In the genomic region with DNA sequence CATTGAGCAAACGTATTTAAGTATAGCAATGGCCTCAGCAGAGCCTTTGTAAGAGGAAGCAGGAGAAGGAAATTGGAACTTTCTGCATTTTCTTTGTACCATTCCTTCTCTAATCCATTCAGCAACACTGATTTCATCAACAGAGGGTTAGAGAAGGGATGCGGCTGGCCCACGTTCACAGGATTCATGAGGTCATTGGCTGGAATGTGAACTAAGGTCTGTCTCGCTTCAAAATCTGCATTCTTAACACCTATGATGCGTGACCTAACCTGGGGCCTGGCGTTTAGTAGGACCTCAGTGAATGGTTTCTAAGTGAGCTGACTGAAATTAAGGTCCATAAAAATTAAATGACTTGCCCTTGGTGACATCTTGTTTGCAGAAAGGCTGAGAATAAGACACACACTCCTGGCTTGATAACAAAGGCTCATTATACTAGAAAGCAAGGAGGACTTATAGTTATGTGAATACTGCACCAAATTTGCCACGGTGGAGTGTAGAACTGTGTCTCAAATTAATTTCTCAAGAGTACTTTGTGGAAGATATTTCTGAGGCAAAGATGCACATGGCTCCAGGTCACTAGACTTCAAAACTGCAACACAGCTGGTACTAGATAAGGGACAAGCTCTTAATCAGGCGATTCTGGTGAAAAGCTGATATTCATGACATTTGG, we compare ENCODE assay signal across 18 cellular contexts. TPM values are rescaled to one million over a fixed set of nuclear protein-coding genes. Genes with fewer than 3 reads are reported as not detected.
A peak's percentile ranks its signal among the peaks of the same experiment; 100 is the strongest.
DNase-seq lines count a peak whose midpoint lies in the region; TF ChIP-seq lines count a peak whose summit lies in the region.
"Had no signal": no experiment of that assay in that cellular context is flagged by ENCODE, and none has a peak within 500 bp of the region (broad histone marks: within the 10 kb centered on the region; RNA-seq: fewer than 3 reads in every experiment).

No MANE protein-coding gene starts in this region.

- 57 to 74% (median 63%) methylated on average over 8 of the region's 8 CpGs for WGBS in adrenal gland, 4 donors

- H3K9me3 ChIP-seq in adrenal gland (replicated peaks in 1 of 3), result no peaks in the 10 kb centered on the region
- H3K9me3 ChIP-seq: esophagus muscularis mucosa, thyroid gland had no signal

- H3K4me1 Mint-ChIP-seq in immature natural killer cell, result peaks cover 40 to 49% of the 10 kb centered on the region in 2 donors

- TF ChIP-seq CTCF in epithelial cell of proximal tubule (conservative IDR thresholded peaks at IDR 0.05; ENCODE audit: low read depth, low read length) (no peak), adrenal gland (IDR thresholded peaks at IDR 0.05) (no peak)

- DNase-seq in Caki2 (ENCODE audit: low read depth) (peak; percentile 82), RPMI7951 (ENCODE audit: low read depth) (peak; percentile 50), epithelial cell of proximal tubule (ENCODE audit: low read depth) (peak; percentile 94), non-pigmented ciliary epithelial cell (ENCODE audit: low read depth) (peak; percentile 59), immature natural killer cell (no peak), adrenal gland (no peak), D341Med (ENCODE audit: low spot score) (no peak), SHP77 treated with DMSO at 0.1 percent for 48 hours (lab: John Stamatoyannopoulos, UW) (no peak)
- DNase-seq: activated naive CD8-positive, alpha-beta T cell treated with anti-CD3 and anti-CD28 coated beads, Interleukin-2, amount 10 ng/mL, durations not matched to agents 7 days and 5 days; activated T-cell treated with anti-CD3 and anti-CD28 coated beads, Interleukin-2, amount 50 U/mL, for 1 hour; naive thymus-derived CD8-positive, alpha-beta T cell; NCI-H82; retina; stimulated activated CD4-positive, alpha-beta T cell treated with anti-CD3 and anti-CD28 coated beads, Interleukin-2, amount 100 ng/mL, for 48 hours; stimulated activated CD8-positive, alpha-beta memory T cell treated with anti-CD3 and anti-CD28 coated beads, Interleukin-4, amount 100 ng/mL, for 48 hours; thyroid gland had no signal

- no peak overlapping the region for H3K27ac ChIP-seq in adrenal gland
- H3K27ac ChIP-seq: esophagus muscularis mucosa, thyroid gland had no signal

- no peaks in the 10 kb centered on the region for H3K9me3 Mint-ChIP-seq in immature natural killer cell

- peak overlapping the region in 2 of 6 donors; percentile 18 to 54 for H3K27ac Mint-ChIP-seq in immature natural killer cell
- H3K27ac Mint-ChIP-seq: activated naive CD8-positive, alpha-beta T cell treated with anti-CD3 and anti-CD28 coated beads, Interleukin-2, amount 10 ng/mL, durations not matched to agents 7 days and 5 days; naive thymus-derived CD8-positive, alpha-beta T cell had no signal

- intact Hi-C loops in adrenal gland (cut with DNase I), result no loop called here

- no peaks in the 10 kb centered on the region for H3K27me3 ChIP-seq in adrenal gland
- H3K27me3 ChIP-seq: esophagus muscularis mucosa, thyroid gland had no signal

- H3K4me3 Mint-ChIP-seq in immature natural killer cell, result peak overlapping the region in 1 of 5 donors; percentile 26
- H3K4me3 Mint-ChIP-seq: activated naive CD8-positive, alpha-beta T cell treated with anti-CD3 and anti-CD28 coated beads, Interleukin-2, amount 10 ng/mL, durations not matched to agents 7 days and 5 days; naive thymus-derived CD8-positive, alpha-beta T cell had no signal

- H3K27me3 Mint-ChIP-seq in immature natural killer cell (ENCODE audit: low read depth in 3 of 3), result peaks cover 0 to 7% (median 0%) of the 10 kb centered on the region in 3 donors

- no peaks in the 10 kb centered on the region for H3K36me3 ChIP-seq in adrenal gland (replicated peaks in 1 of 2)
- H3K36me3 ChIP-seq: esophagus muscularis mucosa, thyroid gland had no signal

- H3K36me3 Mint-ChIP-seq in immature natural killer cell, result peaks cover 0 to 6% (median 5%) of the 10 kb centered on the region in 3 donors
- H3K36me3 Mint-ChIP-seq: activated naive CD8-positive, alpha-beta T cell treated with anti-CD3 and anti-CD28 coated beads, Interleukin-2, amount 10 ng/mL, durations not matched to agents 7 days and 5 days had no signal

- in situ Hi-C loops in Caki2 (cut with HindIII; ENCODE audit: low pct_unique_long_range_greater_than_20kb, low sequenced_read_pairs), result no loop called here

- no peaks in the 10 kb centered on the region for H3K4me1 ChIP-seq in adrenal gland (replicated peaks in 1 of 2)
- H3K4me1 ChIP-seq: thyroid gland had no signal

- no peak for TF ChIP-seq POLR2A in adrenal gland (IDR thresholded peaks at IDR 0.05)

- no peak overlapping the region for H3K4me3 ChIP-seq in epithelial cell of proximal tubule (ENCODE audit: low read depth, low read length)
- no peak overlapping the region for H3K4me3 ChIP-seq in adrenal gland
- H3K4me3 ChIP-seq: esophagus muscularis mucosa, thyroid gland had no signal

RNA-seq across cellular contexts. Expression of a gene that starts 25.4 kb away (rescaled TPM):
- total RNA-seq in Caki2 (2014; rRNA removed; shearing (Covaris generic); ENCODE audit: low replicate concordance), result 2.8 TPM in 2 replicates
- total RNA-seq in RPMI7951 (2014; rRNA removed; shearing (Covaris generic)), result not detected in 2 replicates
- total RNA-seq in epithelial cell of proximal tubule (18.8 and 36.8 TPM in 2 replicates), adrenal gland (not detected)
- polyA plus RNA-seq in immature natural killer cell (under 1 TPM in 1 of 3 donors, not detected in 2; 0.53 TPM), adrenal gland (under 1 TPM in 1 of 3 donors, not detected in 2; 0.40 TPM)
- total RNA-seq: activated naive CD8-positive, alpha-beta T cell treated with anti-CD3 and anti-CD28 coated beads, Interleukin-2, amount 10 ng/mL, durations not matched to agents 7 days and 5 days; cerebellum; naive thymus-derived CD8-positive, alpha-beta T cell had no signal
- polyA plus RNA-seq: naive thymus-derived CD8-positive, alpha-beta T cell had no signal

RNA-seq across cellular contexts. Expression of a gene that starts 49.9 kb away (rescaled TPM):
- not detected in 2 replicates for total RNA-seq in Caki2 (2014; rRNA removed; shearing (Covaris generic); ENCODE audit: low replicate concordance)
- total RNA-seq in RPMI7951 (2014; rRNA removed; shearing (Covaris generic)), result 0.20 TPM in 1 of 2 replicates, not detected in the other
- 0.22 TPM in 1 of 2 replicates, not detected in the other for total RNA-seq in epithelial cell of proximal tubule
- polyA plus RNA-seq in immature natural killer cell, result 1,000 to 10,000 TPM; 1,171 to 1,886 (median 1,278) TPM
- total RNA-seq in adrenal gland, result 1 to 10 TPM in 3 of 8 donors, under 1 TPM in 4, not detected in 1; 0.29 to 2.9 (median 0.83) TPM
- polyA plus RNA-seq in adrenal gland, result 1 to 10 TPM in 2 of 3 donors, under 1 TPM in 1; 0.26 to 1.3 (median 1.0) TPM
- total RNA-seq: cerebellum had no signal

Comparison
In these comparisons a context has a peak if more than half of its experiments do, and no peak if none do; other contexts are left out.
1. DNase-seq: peak in Caki2 (single experiment), RPMI7951 (single experiment), epithelial cell of proximal tubule (single experiment) and non-pigmented ciliary epithelial cell (single experiment); none in immature natural killer cell (0 of 3), adrenal gland (0 of 7), D341Med (single experiment) and SHP77 treated with DMSO at 0.1 percent for 48 hours (single experiment).